Comparison of ENCODE assay signal across 14 cellular contexts in the genomic region with DNA sequence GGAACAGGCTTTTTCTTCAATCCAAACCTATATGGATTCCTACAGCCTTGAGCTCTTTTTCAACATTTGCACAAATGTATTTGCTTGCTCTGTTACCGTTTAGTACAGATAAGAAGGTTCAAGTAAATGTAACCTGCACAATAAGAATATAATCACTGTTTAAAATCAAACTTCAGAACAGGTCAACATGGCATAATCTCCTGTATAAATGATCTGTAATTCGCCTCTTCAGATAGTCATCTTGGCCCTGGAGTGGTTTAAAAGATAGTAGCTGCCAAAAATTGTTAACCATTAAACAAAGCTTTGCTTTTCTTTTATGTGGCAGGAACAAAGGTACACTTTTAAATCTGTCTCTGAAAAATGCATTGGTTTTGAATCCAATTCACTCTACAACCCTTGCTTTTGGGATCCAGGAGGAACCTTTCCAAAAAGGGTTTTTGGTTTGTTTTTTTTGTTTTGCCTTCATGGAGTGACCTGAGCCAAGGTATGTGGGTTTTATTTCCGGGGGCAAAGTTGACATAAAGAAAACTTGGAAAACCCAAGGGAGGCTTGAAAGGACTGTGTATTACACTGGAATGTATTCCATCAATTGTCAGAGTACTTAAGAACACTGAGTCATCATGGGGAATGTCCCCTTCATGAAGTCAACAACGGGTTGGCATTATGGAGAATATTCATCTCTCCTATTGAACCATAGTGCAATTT.
DNase-seq lines count a peak whose midpoint lies in the region; ATAC-seq and TF ChIP-seq lines count a peak whose summit lies in the region.
"Had no signal": no experiment of that assay in that cellular context is flagged by ENCODE, and none has a peak within 500 bp of the region (broad histone marks: within the 10 kb centered on the region; RNA-seq: fewer than 3 reads in every experiment).

No MANE protein-coding gene starts in this region.

- no peaks in the 10 kb centered on the region for H3K27me3 ChIP-seq in Caco-2 (replicated peaks; ENCODE audit: control insufficient read depth, insufficient read depth, low read length)
- no peaks in the 10 kb centered on the region for H3K27me3 ChIP-seq in mesenchymal stem cell (ENCODE audit: control insufficient read depth in 1 of 2, insufficient read depth in 1 of 2, low read length in 2 of 2)
- H3K27me3 ChIP-seq: tibial artery had no signal

- H3K14ac ChIP-seq in mesenchymal stem cell (ENCODE audit: low read length in 2 of 2) = no peak overlapping the region

- H4K91ac ChIP-seq in mesenchymal stem cell (ENCODE audit: low read length) = no peak overlapping the region

- H3K4me1 Mint-ChIP-seq in Caco-2 (ENCODE audit: low read depth, unreplicated experiment) (peaks cover 11% of the 10 kb centered on the region), natural killer cell (no peaks in the 10 kb centered on the region)
- H3K4me1 Mint-ChIP-seq: activated CD4-positive, alpha-beta T cell treated with anti-CD3 and anti-CD28 coated beads, Interleukin-2, amount 10 ng/mL, durations not matched to agents 24 days and 14 days had no signal

- peak; percentile 40 to 43 for DNase-seq in Caco-2
- DNase-seq in NCI-H446 treated with DMSO at 0.1 percent for 48 hours (lab: John Stamatoyannopoulos, UW) = peak; percentile 24
- peak; percentile 62 for DNase-seq in dermis blood vessel endothelial cell
- DNase-seq in mesenchymal stem cell = peak; percentile 64
- no peak for DNase-seq in GM10266 (ENCODE audit: extremely low spot score)
- DNase-seq in natural killer cell = no peak
- DNase-seq: activated CD4-positive, alpha-beta T cell treated with anti-CD3 and anti-CD28 coated beads, Interleukin-2, amount 10 ng/mL, durations not matched to agents 24 days and 14 days; activated effector memory CD4-positive, alpha-beta T cell treated with Interleukin-2 at 50 U/mL for 16 hours; NCI-H524; tibial artery had no signal

- H3K27me3 Mint-ChIP-seq in Caco-2 (ENCODE audit: insufficient read depth, unreplicated experiment) (no peaks in the 10 kb centered on the region), natural killer cell (ENCODE audit: low read depth in 2 of 2) (no peaks in the 10 kb centered on the region)
- H3K27me3 Mint-ChIP-seq: activated CD4-positive, alpha-beta T cell treated with anti-CD3 and anti-CD28 coated beads, Interleukin-2, amount 10 ng/mL, durations not matched to agents 24 days and 14 days had no signal

- H3K9ac ChIP-seq in mesenchymal stem cell (ENCODE audit: low read length) = no peak overlapping the region

- BruUV-seq in Caco-2 (replicated peaks; lab: Mats Ljungman, UMichigan) = no TSS peak

- WGBS in mesenchymal stem cell = 50% methylated on average over 2 of the region's 4 CpGs

- H3K27ac Mint-ChIP-seq in Caco-2 (ENCODE audit: unreplicated experiment) (peak overlapping the region; percentile 59), natural killer cell (no peak overlapping the region)
- H3K27ac Mint-ChIP-seq: activated CD4-positive, alpha-beta T cell treated with anti-CD3 and anti-CD28 coated beads, Interleukin-2, amount 10 ng/mL, durations not matched to agents 24 days and 14 days had no signal

- ATAC-seq in natural killer cell (no peak), GM18505 (IDR thresholded peaks at IDR 0.05; ENCODE audit: unreplicated experiment) (no peak), GM18498 (IDR thresholded peaks at IDR 0.05; ENCODE audit: unreplicated experiment) (no peak)
- ATAC-seq: sciatic nerve had no signal

- H3K4me2 ChIP-seq in mesenchymal stem cell (ENCODE audit: low read length, poor library complexity, severe bottlenecking) = no peak overlapping the region

- H3K9me3 Mint-ChIP-seq in Caco-2 (ENCODE audit: unreplicated experiment) (peaks cover 29% of the 10 kb centered on the region), natural killer cell (peaks cover 14 to 17% of the 10 kb centered on the region in 2 donors)
- H3K9me3 Mint-ChIP-seq: activated CD4-positive, alpha-beta T cell treated with anti-CD3 and anti-CD28 coated beads, Interleukin-2, amount 10 ng/mL, durations not matched to agents 24 days and 14 days had no signal

- H3K4me3 ChIP-seq in Caco-2 (ENCODE audit: low read depth, low read length) = no peak overlapping the region
- H3K4me3 ChIP-seq in mesenchymal stem cell (ENCODE audit: insufficient read depth in 1 of 2, low read depth in 1 of 2, low read length in 2 of 2) = peak overlapping the region in 1 of 2 experiments; percentile 49
- H3K4me3 ChIP-seq: tibial artery had no signal

- no peak overlapping the region for H4K8ac ChIP-seq in mesenchymal stem cell (ENCODE audit: low read length)

- no peak for TF ChIP-seq POLR2A in GM18505 (IDR thresholded peaks at IDR 0.05; ENCODE audit: borderline replicate concordance, extremely low read depth, insufficient read depth, insufficient read length)

- intact Hi-C loops in Caco-2 (cut with micrococcal nuclease; ENCODE audit: unreplicated experiment) (loop anchor here (2.0 to 10.0 kb wide), 4 partner anchors 38 to 154 kb away; no protein-coding TSS in a partner anchor), natural killer cell (cut with micrococcal nuclease) (no loop called here)

- no peak overlapping the region for H2BK12ac ChIP-seq in mesenchymal stem cell (ENCODE audit: low read length in 2 of 2)

- H3K4me1 ChIP-seq in Caco-2 (peaks cover 20% of the 10 kb centered on the region), mesenchymal stem cell (ENCODE audit: control insufficient read depth, insufficient read depth, low read depth, low read length) (no peaks in the 10 kb centered on the region)

- H3K4me3 Mint-ChIP-seq in Caco-2 (ENCODE audit: unreplicated experiment) (no peak overlapping the region), natural killer cell (no peak overlapping the region)
- H3K4me3 Mint-ChIP-seq: activated CD4-positive, alpha-beta T cell treated with anti-CD3 and anti-CD28 coated beads, Interleukin-2, amount 10 ng/mL, durations not matched to agents 24 days and 14 days had no signal

- no peaks in the 10 kb centered on the region for H3K79me1 ChIP-seq in mesenchymal stem cell (replicated peaks; ENCODE audit: low read length, poor library complexity, severe bottlenecking)

- no peaks in the 10 kb centered on the region for H3K9me3 ChIP-seq in Caco-2
- H3K9me3 ChIP-seq in mesenchymal stem cell (ENCODE audit: control insufficient read depth, low read length) = peaks cover 3% of the 10 kb centered on the region
- H3K9me3 ChIP-seq: tibial artery had no signal

- no peak overlapping the region for H3K4ac ChIP-seq in mesenchymal stem cell (ENCODE audit: low read depth in 1 of 2, low read length in 2 of 2)

- no peak overlapping the region for H2BK120ac ChIP-seq in mesenchymal stem cell (ENCODE audit: low read depth, low read length)

- no peak overlapping the region for H2AFZ ChIP-seq in mesenchymal stem cell (ENCODE audit: low read depth, low read length)

- no peak overlapping the region for H2BK15ac ChIP-seq in mesenchymal stem cell (ENCODE audit: low read depth, poor library complexity, severe bottlenecking)

- H3K27ac ChIP-seq in mesenchymal stem cell (ENCODE audit: low read length, poor library complexity, severe bottlenecking) = peak overlapping the region; percentile 60
- H3K27ac ChIP-seq: C4-2B had no signal

- H2BK5ac ChIP-seq in mesenchymal stem cell (ENCODE audit: low read depth, low read length, poor library complexity, severe bottlenecking) = no peak overlapping the region

- H3K18ac ChIP-seq in mesenchymal stem cell (ENCODE audit: low read depth in 1 of 2, low read length in 2 of 2) = no peak overlapping the region

- H2AK5ac ChIP-seq in mesenchymal stem cell (ENCODE audit: low read length, severe bottlenecking) = no peak overlapping the region

- CTCF ChIA-PET in Caco-2 (lab: Charles Lee) = interaction anchor here (0.6 to 0.8 kb wide), 2 partner anchors 12 to 146 kb away, joined by 3 to 4 read pairs; no protein-coding TSS in a partner anchor

- no peak overlapping the region for H3K23ac ChIP-seq in mesenchymal stem cell (ENCODE audit: low read length in 2 of 2)

- POLR2A ChIA-PET in Caco-2 (lab: Charles Lee) = interaction anchor here (0.6 kb wide), 1 partner anchor 67 kb away, joined by 3 read pairs; no protein-coding TSS in a partner anchor

- H3K36me3 Mint-ChIP-seq in Caco-2 (ENCODE audit: insufficient read depth, unreplicated experiment) (no peaks in the 10 kb centered on the region), natural killer cell (no peaks in the 10 kb centered on the region)

- no peak for TF ChIP-seq CTCF in Caco-2 (IDR thresholded peaks at IDR 0.05; ENCODE audit: insufficient read depth in 1 of 2, low read depth in 1 of 2, low read length in 1 of 2, severe bottlenecking in 1 of 2, unreplicated experiment in 1 of 2)
- no peak for TF ChIP-seq CTCF in GM10266 (IDR thresholded peaks at IDR 0.05; ENCODE audit: control insufficient read depth, insufficient read depth, low read depth, missing control alignments)
- no peak for TF ChIP-seq CTCF in natural killer cell (IDR thresholded peaks at IDR 0.05)

- H3K36me3 ChIP-seq in Caco-2 (ENCODE audit: control insufficient read depth, insufficient read depth, low read length) = no peaks in the 10 kb centered on the region
- no peaks in the 10 kb centered on the region for H3K36me3 ChIP-seq in mesenchymal stem cell (ENCODE audit: control insufficient read depth in 1 of 2, insufficient read depth in 2 of 2, low read depth in 1 of 2, low read length in 2 of 2)
- H3K36me3 ChIP-seq: tibial artery had no signal

Comparison
In these comparisons a context has a peak if more than half of its experiments do, and no peak if none do; other contexts are left out.
1. DNase-seq: peak in Caco-2 (2 of 2), NCI-H446 treated with DMSO at 0.1 percent for 48 hours (single experiment), dermis blood vessel endothelial cell (single experiment) and mesenchymal stem cell (single experiment); none in GM10266 (single experiment) and natural killer cell (single experiment).